14 cellular contexts compared by ENCODE assay signal in the genomic region with DNA sequence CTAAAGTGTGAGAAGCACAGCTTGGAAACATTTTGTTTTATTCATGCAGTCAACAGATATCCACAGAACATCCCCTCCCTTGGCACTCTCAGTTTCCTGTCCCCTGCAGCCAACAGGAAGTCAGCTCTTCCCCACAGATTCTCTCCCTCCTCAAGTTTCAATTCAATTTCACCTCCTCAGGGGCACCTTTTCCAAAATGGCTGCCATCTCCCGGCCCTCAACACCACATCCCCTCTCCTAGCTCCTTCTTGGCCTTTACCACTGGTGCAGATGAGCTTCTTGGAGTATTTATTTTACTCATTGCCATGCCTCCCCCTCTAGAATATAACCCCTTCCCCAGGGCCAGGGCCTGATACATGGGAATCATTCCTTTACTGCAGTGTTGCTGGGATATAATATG.
"Had no signal": no experiment of that assay in that cellular context is flagged by ENCODE, and none has a peak within 500 bp of the region (broad histone marks: within the 10 kb centered on the region; RNA-seq: fewer than 3 reads in every experiment).

No MANE protein-coding gene starts in this region.

- H3K27ac ChIP-seq: thyroid gland had no signal

- ATAC-seq: activated naive CD4-positive, alpha-beta T cell treated with anti-CD3 and anti-CD28 coated beads, Interleukin-2, amount 50 U/mL, for 72 hours; effector memory CD8-positive, alpha-beta T cell; left colon; mucosa of descending colon; natural killer cell had no signal

- DNase-seq: activated B cell treated with CpG ODN at 0.5 μM for 24 hours; activated CD4-positive, alpha-beta T cell treated with anti-CD3 and anti-CD28 coated beads, Interleukin-2, amount 50 U/mL, for 4 hours; activated effector memory CD4-positive, alpha-beta T cell treated with Interleukin-2 at 50 U/mL for 16 hours; activated T-cell treated with anti-CD3 and anti-CD28 coated beads, Interleukin-2, amount 50 U/mL, for 1 hour; effector memory CD8-positive, alpha-beta T cell; erythroblast; left colon; mucosa of descending colon; natural killer cell; occipital lobe; stimulated activated CD4-positive, alpha-beta T cell treated with anti-CD3 and anti-CD28 coated beads, Interleukin-15, amount 100 ng/mL, for 24 hours; stimulated activated CD4-positive, alpha-beta T cell treated with anti-CD3 and anti-CD28 coated beads, Interleukin-4, amount 100 ng/mL, for 24 hours had no signal
